14 cellular contexts compared by ENCODE assay signal in genomic region chr9:33065157-33066076, GRCh38. TPM values are rescaled to one million over a fixed set of nuclear protein-coding genes. Genes with fewer than 3 reads are reported as not detected.
DNase-seq lines count a peak whose midpoint lies in the region; ATAC-seq, FAIRE-seq and TF ChIP-seq lines count a peak whose summit lies in the region.
"Had no signal": no experiment of that assay in that cellular context is flagged by ENCODE, and none has a peak within 500 bp of the region (broad histone marks: within the 10 kb centered on the region; RNA-seq: fewer than 3 reads in every experiment).

No MANE protein-coding gene starts in this region.

- no peak overlapping the region for H3K4me3 Mint-ChIP-seq in activated CD4-positive, alpha-beta memory T cell treated with anti-CD3 and anti-CD28 coated beads for 36 hours
- H3K4me3 Mint-ChIP-seq: effector memory CD8-positive, alpha-beta T cell had no signal

- no peaks in the 10 kb centered on the region for H3K9me3 ChIP-seq in SJCRH30 (replicated peaks)
- H3K9me3 ChIP-seq: Peyer's patch, right atrium auricular region had no signal

- peaks cover 5% of the 10 kb centered on the region for H3K4me1 Mint-ChIP-seq in activated CD4-positive, alpha-beta memory T cell treated with anti-CD3 and anti-CD28 coated beads for 36 hours (ENCODE audit: low read depth)

- H3K4me1 ChIP-seq in SJCRH30, result no peaks in the 10 kb centered on the region
- H3K4me1 ChIP-seq: right atrium auricular region had no signal

- DNase-seq in GM12892 (ENCODE audit: insufficient read length) (no peak), SJCRH30 (no peak), NCI-H128 (lab: John Stamatoyannopoulos, UW; ENCODE audit: unreplicated experiment) (no peak), retina (no peak)
- no peak for DNase-seq in activated CD4-positive, alpha-beta memory T cell treated with anti-CD3 and anti-CD28 coated beads for 36 hours
- no peak for DNase-seq in activated CD4-positive, CD25-positive, alpha-beta regulatory T cell (lab: John Stamatoyannopoulos, UW)
- DNase-seq: DND-41; effector memory CD8-positive, alpha-beta T cell; Peyer's patch; stimulated activated naive CD4-positive, alpha-beta T cell treated with Interleukin-2 at 50 U/mL for 16 hours had no signal

- intact Hi-C loops in activated CD4-positive, alpha-beta memory T cell treated with anti-CD3 and anti-CD28 coated beads for 36 hours (cut with micrococcal nuclease), result no loop called here

- H3K27ac ChIP-seq in SJCRH30, result no peak overlapping the region
- H3K27ac ChIP-seq: right atrium auricular region had no signal

- ATAC-seq in GM19463 (IDR thresholded peaks at IDR 0.05; ENCODE audit: unreplicated experiment) (peak; percentile 80), HG03108 (IDR thresholded peaks at IDR 0.05; ENCODE audit: unreplicated experiment) (peak; percentile 64)
- ATAC-seq: effector memory CD8-positive, alpha-beta T cell had no signal

- peak; percentile 70 for FAIRE-seq in GM12892 (lab: Jason Lieb, UNC)
- FAIRE-seq: keratinocyte had no signal

- H3K36me3 ChIP-seq in SJCRH30, result peaks cover 44% of the 10 kb centered on the region

- H3K4me3 ChIP-seq in SJCRH30, result no peak overlapping the region
- H3K4me3 ChIP-seq: Peyer's patch, right atrium auricular region had no signal

- no peaks in the 10 kb centered on the region for H3K9me3 Mint-ChIP-seq in activated CD4-positive, alpha-beta memory T cell treated with anti-CD3 and anti-CD28 coated beads for 36 hours
- H3K9me3 Mint-ChIP-seq: effector memory CD8-positive, alpha-beta T cell had no signal

- no peaks in the 10 kb centered on the region for H3K27me3 Mint-ChIP-seq in activated CD4-positive, alpha-beta memory T cell treated with anti-CD3 and anti-CD28 coated beads for 36 hours
- H3K27me3 Mint-ChIP-seq: effector memory CD8-positive, alpha-beta T cell had no signal

- POLR2A ChIA-PET in activated CD4-positive, alpha-beta memory T cell treated with anti-CD3 and anti-CD28 coated beads for 36 hours (lab: Charles Lee), result interaction anchor here (0.5 to 0.8 kb wide), 4 partner anchors 13 to 161 kb away, joined by 3 to 4 read pairs (median 4); partner anchors contain the start of gene DNAJA1

- peak overlapping the region; percentile 16 for H3K27ac Mint-ChIP-seq in activated CD4-positive, alpha-beta memory T cell treated with anti-CD3 and anti-CD28 coated beads for 36 hours

- no peaks in the 10 kb centered on the region for H3K27me3 ChIP-seq in SJCRH30
- H3K27me3 ChIP-seq: Peyer's patch, right atrium auricular region had no signal

- H3K36me3 Mint-ChIP-seq in activated CD4-positive, alpha-beta memory T cell treated with anti-CD3 and anti-CD28 coated beads for 36 hours, result peaks cover 38% of the 10 kb centered on the region

- no peak for TF ChIP-seq POLR2A in GM12892 (IDR thresholded peaks at IDR 0.05; ENCODE audit: low read depth, low read length)

- CTCF ChIA-PET in activated CD4-positive, alpha-beta memory T cell treated with anti-CD3 and anti-CD28 coated beads for 36 hours (lab: Charles Lee), result no interaction called here

RNA-seq across cellular contexts. Expression of gene SMU1, which starts 11.1 kb away (rescaled TPM):
- 19.1 TPM for polyA plus RNA-seq in GM12892 (2012; ENCODE audit: missing spikeins)
- total RNA-seq in activated CD4-positive, alpha-beta memory T cell treated with anti-CD3 and anti-CD28 coated beads for 36 hours, result 10 to 100 TPM; 25.8 to 26.1 TPM
- 30.0 and 30.4 TPM in 2 replicates for total RNA-seq in SJCRH30 (2014; rRNA removed; shearing (Covaris generic))

RNA-seq across cellular contexts. Expression of gene DNAJA1, which starts 40.3 kb away (rescaled TPM):
- polyA plus RNA-seq in GM12892 (2012; ENCODE audit: missing spikeins), result 152 TPM
- total RNA-seq in activated CD4-positive, alpha-beta memory T cell treated with anti-CD3 and anti-CD28 coated beads for 36 hours, result 100 to 1,000 TPM; 173 to 184 TPM
- total RNA-seq in SJCRH30 (2014; rRNA removed; shearing (Covaris generic)), result 239 and 246 TPM in 2 replicates
